ENCODE assay signal across 8 cellular contexts in the genomic region with DNA sequence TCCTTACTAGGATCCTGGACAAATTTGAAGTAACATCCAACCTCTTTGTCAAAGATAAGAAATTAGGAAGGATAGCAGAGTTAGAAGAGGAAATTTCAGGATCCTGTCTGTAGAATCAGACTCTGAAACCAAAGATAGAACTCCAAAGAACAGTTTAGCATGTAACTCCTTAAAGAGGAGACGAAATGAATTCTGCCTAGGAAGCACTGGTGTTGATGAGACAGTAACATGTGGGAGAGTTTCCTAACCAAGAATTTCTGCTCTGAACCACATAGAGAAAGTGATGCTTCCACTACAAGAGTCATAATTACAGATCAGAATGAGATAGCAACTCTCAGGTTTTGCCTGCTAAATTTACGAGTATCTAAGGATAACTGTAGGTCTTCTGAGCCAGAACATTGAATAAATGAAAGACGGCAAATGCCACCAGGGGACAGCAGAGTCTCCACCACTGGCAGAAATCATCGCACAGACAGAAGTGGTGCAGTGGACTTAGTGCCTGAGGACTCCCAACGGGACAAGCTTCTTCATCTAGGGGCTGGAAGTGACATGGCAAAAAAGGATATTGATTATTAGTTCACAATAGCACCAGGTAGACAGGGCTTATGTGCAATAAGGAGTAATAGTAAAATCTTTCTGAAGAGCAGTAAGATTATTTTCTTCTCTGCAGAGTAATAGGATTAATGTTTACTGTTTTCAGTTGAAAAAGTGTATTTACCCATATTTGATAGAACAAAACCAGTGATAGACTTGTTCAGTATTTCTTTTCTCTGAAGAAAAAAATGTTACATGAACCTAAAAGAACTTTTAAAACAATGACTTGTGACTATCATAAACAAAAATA. TPM values are rescaled to one million over a fixed set of nuclear protein-coding genes. Genes with fewer than 3 reads are reported as not detected.
A peak's percentile ranks its signal among the peaks of the same experiment; 100 is the strongest.
DNase-seq lines count a peak whose midpoint lies in the region; ATAC-seq, FAIRE-seq and TF ChIP-seq lines count a peak whose summit lies in the region.

No MANE protein-coding gene starts in this region.

- H3K27me3 ChIP-seq in HAP-1 (ENCODE audit: low read depth): peaks cover 11% of the 10 kb centered on the region; the same call in 1 of the 2 replicates
- no peaks in the 10 kb centered on the region for H3K27me3 ChIP-seq in K562 (ENCODE audit: control insufficient read depth in 2 of 2, insufficient read depth in 2 of 2, low read length in 2 of 2)

- TF ChIP-seq CTCF in K562 (IDR thresholded peaks at IDR 0.05 in 2 of 3, conservative IDR thresholded peaks at IDR 0.05 in 1 of 3; ENCODE audit: insufficient read depth in 2 of 3, low read depth in 1 of 3, low read length in 3 of 3): peak; percentile 83 to 88 (median 86)

- H3K79me2 ChIP-seq in K562 (ENCODE audit: control insufficient read depth, insufficient read depth, low read length): no peaks in the 10 kb centered on the region

- no peaks in the 10 kb centered on the region for H3K9me1 ChIP-seq in K562 (ENCODE audit: control insufficient read depth, insufficient read depth, low read length)

- H3K4me3 ChIP-seq in HAP-1 (no peak overlapping the region), K562 (no peak overlapping the region)

- H3K9me3 ChIP-seq in HAP-1 (no peaks in the 10 kb centered on the region), K562 (replicated peaks; ENCODE audit: control insufficient read depth, insufficient read depth, low read depth, low read length) (no peaks in the 10 kb centered on the region)

- TF ChIP-seq RAD21 in K562 (CRISPR knock-in tag; conservative IDR thresholded peaks at IDR 0.05 in 1 of 2, IDR thresholded peaks at IDR 0.05 in 1 of 2): peak; percentile 79 to 85

- H3K36me3 ChIP-seq in HAP-1 (replicated peaks) (no peaks in the 10 kb centered on the region), K562 (ENCODE audit: control insufficient read depth, insufficient read depth, low read length) (no peaks in the 10 kb centered on the region)

- peak; percentile 10 to 61 (median 11) for DNase-seq in NCI-H1417 (lab: John Stamatoyannopoulos, UW)
- no peak for DNase-seq in NCI-H1417 treated with DMSO at 0.1 percent for 48 hours (lab: John Stamatoyannopoulos, UW)
- peak; percentile 62 to 70 for DNase-seq in HAP-1 (ENCODE audit: low spot score in 2 of 2)
- peak; percentile 66 for DNase-seq in M059J (ENCODE audit: low read depth)
- DNase-seq in T-helper 1 cell: peak in 4 of 5 donors; percentile 13 to 76 (median 38)
- DNase-seq in K562 (ENCODE audit: extremely low read depth in 1 of 4, low spot score in 3 of 4): peak in 2 of 4 experiments; percentile 59 to 70
- DNase-seq in iPS-NIHi11 (ENCODE audit: low spot score): peak; percentile 73
- DNase-seq in stimulated activated CD4-positive, alpha-beta T cell treated with anti-CD3 and anti-CD28 coated beads, Interleukin-12 subunit alpha, Interleukin-12 subunit beta, amount 100 ng/mL, for 4 hours: peak; percentile 25

- intact Hi-C loops in K562 (cut with micrococcal nuclease): loop anchor here (1.0 to 2.0 kb wide), 6 partner anchors 39 to 716 kb away; a partner anchor contains a TSS

- POLR2A ChIA-PET in K562 (lab: Yijun Ruan, JAX): no interaction called here

- H3K4me1 ChIP-seq in HAP-1 (no peaks in the 10 kb centered on the region), K562 (replicated peaks in 1 of 2; ENCODE audit: control insufficient read depth in 2 of 2, insufficient read depth in 2 of 2, low read length in 2 of 2) (no peaks in the 10 kb centered on the region; a peak in 2 of 5 replicates)

- no peaks in the 10 kb centered on the region for H4K20me1 ChIP-seq in K562 (replicated peaks; ENCODE audit: control insufficient read depth, insufficient read depth, low read length)

- 13% methylated on average over 5 of the region's 5 CpGs for WGBS in K562 (ENCODE audit: insufficient coverage, low coverage, missing lambda C conversion rate)

- H2AFZ ChIP-seq in K562 (ENCODE audit: low read depth, low read length): 0 out of 2 replicates have a peak overlapping the region, but pooled peaks have one; percentile 13

- no peak for TF ChIP-seq EP300 in K562 (IDR thresholded peaks at IDR 0.05; ENCODE audit: low read length)

- peak; percentile 97 for ATAC-seq in K562

- BruUV-seq in K562 (replicated peaks; lab: Mats Ljungman, UMichigan): no TSS peak

- no peak for TF ChIP-seq POLR2A in K562 (conservative IDR thresholded peaks at IDR 0.05)

- peak; percentile 89 for FAIRE-seq in K562 (lab: Jason Lieb, UNC)

- no peak overlapping the region for H3K4me2 ChIP-seq in K562 (ENCODE audit: insufficient read depth, low read length)

- in situ Hi-C loops in HAP-1 (cut with MboI; ENCODE audit: low sequenced_read_pairs) (loop anchor here (10.0 kb wide), 2 partner anchors 115 to 475 kb away; no protein-coding TSS in a partner anchor), K562 (cut with MboI) (loop anchor here (5.0 to 25.0 kb wide), 3 partner anchors 117 to 707 kb away; no protein-coding TSS in a partner anchor)

- CTCF ChIA-PET in K562 (lab: Yijun Ruan, JAX; ENCODE audit: low intra/inter-chr PET ratio): interaction anchor here (0.9 to 2.3 kb wide), 3 partner anchors 119 to 473 kb away, joined by 3 to 20 read pairs (median 5); no protein-coding TSS in a partner anchor

- no peak overlapping the region for H3K9ac ChIP-seq in K562 (ENCODE audit: insufficient read depth in 1 of 2, low read depth in 2 of 2, low read length in 2 of 2)

- H3K27ac ChIP-seq in K562 (ENCODE audit: extremely low read depth, low read depth, low read length): no peak overlapping the region

RNA-seq across cellular contexts. Expression of a gene that starts 6.7 kb away (rescaled TPM):
- 40.1 and 41.4 TPM in 2 replicates for total RNA-seq in M059J (2014; rRNA removed; shearing (Covaris generic))
- 13.7 and 37.1 TPM in 2 replicates for total RNA-seq in K562 (2011; cell fraction: chromatin; rRNA removed; ENCODE audit: low replicate concordance)
- total RNA-seq in K562 (2011; cell fraction: nucleolus; rRNA removed): 9.2 and 10.5 TPM in 2 replicates
- 24.2 and 45.6 TPM in 2 replicates for total RNA-seq in K562 (2011; cell fraction: nucleoplasm; rRNA removed)
- 70.3 and 73.7 TPM in 2 replicates for total RNA-seq in K562 (2014; rRNA removed)
- 112 and 113 TPM in 2 replicates for total RNA-seq in K562 (2014; rRNA removed; fragmentation: Illumina TruSeq; extraction: Trizol)
- total RNA-seq in K562 (2015; rRNA removed; fragmentation: Illumina TruSeq; extraction: Trizol): 110 and 125 TPM in 2 replicates
- 49.3 and 51.7 TPM in 2 replicates for total RNA-seq in K562 (2021)
- polyA plus RNA-seq in K562 (2011; rRNA removed): 29.0 and 46.5 TPM in 2 replicates
- 28.5 and 32.8 TPM in 2 replicates for polyA plus RNA-seq in K562 (2011; cell fraction: cytosol; rRNA removed)
- polyA plus RNA-seq in K562 (2011; cell fraction: nucleus; rRNA removed): 16.4 and 17.8 TPM in 2 replicates
- 44.4 and 60.2 TPM in 2 replicates for polyA plus RNA-seq in K562 (2012)
- 122 and 160 TPM in 2 replicates for polyA plus RNA-seq in K562 (2014; fragmentation: Illumina TruSeq; extraction: Trizol)
- polyA plus RNA-seq in K562 (2014; fragmentation: Nextera tagmentation; extraction: Ambion mirVana): 100 to 1,000 TPM in 1 of 2 experiments, 10 to 100 TPM in 1; 57.5 to 135 TPM
- 90.9 and 98.6 TPM in 2 replicates for polyA plus RNA-seq in K562 (2014; rRNA removed)
- polyA minus RNA-seq in K562 (2011; rRNA and poly(A)+ RNA removed): 23.9 and 24.5 TPM in 2 replicates
- 16.5 and 16.6 TPM in 2 replicates for polyA minus RNA-seq in K562 (2011; cell fraction: cytosol; rRNA and poly(A)+ RNA removed)
- polyA minus RNA-seq in K562 (2011; cell fraction: nucleus; rRNA and poly(A)+ RNA removed): 9.8 and 16.8 TPM in 2 replicates

RNA-seq across cellular contexts. Expression of a gene that starts 38.9 kb away (rescaled TPM):
- 6.8 and 15.2 TPM in 2 replicates for total RNA-seq in M059J (2014; rRNA removed; shearing (Covaris generic))
- 19.6 and 35.6 TPM in 2 replicates for total RNA-seq in K562 (2011; cell fraction: chromatin; rRNA removed; ENCODE audit: low replicate concordance)
- total RNA-seq in K562 (2011; cell fraction: nucleolus; rRNA removed): 6.0 and 7.4 TPM in 2 replicates
- 18.3 and 23.7 TPM in 2 replicates for total RNA-seq in K562 (2011; cell fraction: nucleoplasm; rRNA removed)
- total RNA-seq in K562 (2014; rRNA removed) (6.3 and 7.3 TPM in 2 replicates), K562 (2014; rRNA removed; fragmentation: Illumina TruSeq; extraction: Trizol) (11.7 and 12.4 TPM in 2 replicates), K562 (2015; rRNA removed; fragmentation: Illumina TruSeq; extraction: Trizol) (14.5 and 15.5 TPM in 2 replicates), K562 (2021) (9.7 and 11.6 TPM in 2 replicates)
- polyA plus RNA-seq in K562 (2011; rRNA removed) (5.5 and 8.3 TPM in 2 replicates), K562 (2014; fragmentation: Illumina TruSeq; extraction: Trizol) (7.9 and 8.7 TPM in 2 replicates), K562 (2014; fragmentation: Nextera tagmentation; extraction: Ambion mirVana) (1 to 10 TPM; 1.7 to 2.8 TPM), K562 (2014; rRNA removed) (4.9 and 6.3 TPM in 2 replicates)
- polyA plus RNA-seq in K562 (2011; cell fraction: cytosol; rRNA removed): 2.4 and 3.9 TPM in 2 replicates
- polyA plus RNA-seq in K562 (2011; cell fraction: nucleus; rRNA removed): 4.0 and 5.3 TPM in 2 replicates
- polyA plus RNA-seq in K562 (2012): 6.9 and 9.7 TPM in 2 replicates
- 19.4 and 22.2 TPM in 2 replicates for polyA minus RNA-seq in K562 (2011; rRNA and poly(A)+ RNA removed)
- 6.7 and 9.5 TPM in 2 replicates for polyA minus RNA-seq in K562 (2011; cell fraction: cytosol; rRNA and poly(A)+ RNA removed)
- 7.5 and 9.8 TPM in 2 replicates for polyA minus RNA-seq in K562 (2011; cell fraction: nucleus; rRNA and poly(A)+ RNA removed)

RNA-seq across cellular contexts. Expression of a gene that starts 57.8 kb away (rescaled TPM):
- 11.8 and 17.2 TPM in 2 replicates for total RNA-seq in M059J (2014; rRNA removed; shearing (Covaris generic))
- total RNA-seq in K562 (2011; cell fraction: chromatin; rRNA removed; ENCODE audit: low replicate concordance): 14.8 and 56.4 TPM in 2 replicates
- total RNA-seq in K562 (2011; cell fraction: nucleolus; rRNA removed): 8.2 and 12.4 TPM in 2 replicates
- total RNA-seq in K562 (2011; cell fraction: nucleoplasm; rRNA removed): 20.1 and 25.6 TPM in 2 replicates
- total RNA-seq in K562 (2014; rRNA removed) (15.7 and 16.0 TPM in 2 replicates), K562 (2014; rRNA removed; fragmentation: Illumina TruSeq; extraction: Trizol) (25.9 and 30.4 TPM in 2 replicates), K562 (2015; rRNA removed; fragmentation: Illumina TruSeq; extraction: Trizol) (24.9 and 26.7 TPM in 2 replicates), K562 (2021) (21.1 and 21.7 TPM in 2 replicates)
- polyA plus RNA-seq in K562 (2011; rRNA removed) (21.9 and 29.8 TPM in 2 replicates), K562 (2014; fragmentation: Illumina TruSeq; extraction: Trizol) (26.2 and 33.6 TPM in 2 replicates), K562 (2014; fragmentation: Nextera tagmentation; extraction: Ambion mirVana) (10 to 100 TPM; 14.6 to 25.1 TPM), K562 (2014; rRNA removed) (27.3 and 30.7 TPM in 2 replicates)
- polyA plus RNA-seq in K562 (2011; cell fraction: cytosol; rRNA removed): 10.7 and 15.5 TPM in 2 replicates
- 23.8 and 26.2 TPM in 2 replicates for polyA plus RNA-seq in K562 (2011; cell fraction: nucleus; rRNA removed)
- 13.9 and 19.5 TPM in 2 replicates for polyA plus RNA-seq in K562 (2012)
- 15.3 and 19.3 TPM in 2 replicates for polyA minus RNA-seq in K562 (2011; rRNA and poly(A)+ RNA removed)
- 9.8 and 9.9 TPM in 2 replicates for polyA minus RNA-seq in K562 (2011; cell fraction: cytosol; rRNA and poly(A)+ RNA removed)
- 5.4 and 14.3 TPM in 2 replicates for polyA minus RNA-seq in K562 (2011; cell fraction: nucleus; rRNA and poly(A)+ RNA removed)

RNA-seq across cellular contexts. Expression of a gene that starts 58.3 kb away (rescaled TPM):
- total RNA-seq in M059J (2014; rRNA removed; shearing (Covaris generic)): 20.9 and 34.6 TPM in 2 replicates
- total RNA-seq in K562 (2011; cell fraction: chromatin; rRNA removed; ENCODE audit: low replicate concordance): 9.3 and 18.6 TPM in 2 replicates
- 7.3 and 7.8 TPM in 2 replicates for total RNA-seq in K562 (2011; cell fraction: nucleolus; rRNA removed)
- total RNA-seq in K562 (2011; cell fraction: nucleoplasm; rRNA removed): 21.6 and 40.2 TPM in 2 replicates
- total RNA-seq in K562 (2014; rRNA removed): 9.7 and 12.9 TPM in 2 replicates
- total RNA-seq in K562 (2014; rRNA removed; fragmentation: Illumina TruSeq; extraction: Trizol): 20.7 and 22.9 TPM in 2 replicates
- 15.7 and 18.5 TPM in 2 replicates for total RNA-seq in K562 (2015; rRNA removed; fragmentation: Illumina TruSeq; extraction: Trizol)
- total RNA-seq in K562 (2021): 13.7 and 17.0 TPM in 2 replicates
- polyA plus RNA-seq in K562 (2011; rRNA removed): 19.6 and 22.8 TPM in 2 replicates
- polyA plus RNA-seq in K562 (2011; cell fraction: cytosol; rRNA removed): 6.0 and 11.1 TPM in 2 replicates
- polyA plus RNA-seq in K562 (2011; cell fraction: nucleus; rRNA removed): 12.7 and 19.8 TPM in 2 replicates
- 10.1 and 14.7 TPM in 2 replicates for polyA plus RNA-seq in K562 (2012)
- 20.8 and 24.4 TPM in 2 replicates for polyA plus RNA-seq in K562 (2014; fragmentation: Illumina TruSeq; extraction: Trizol)
- 10 to 100 TPM; 11.6 to 11.7 TPM for polyA plus RNA-seq in K562 (2014; fragmentation: Nextera tagmentation; extraction: Ambion mirVana)
- 13.3 and 17.8 TPM in 2 replicates for polyA plus RNA-seq in K562 (2014; rRNA removed)
- polyA minus RNA-seq in K562 (2011; rRNA and poly(A)+ RNA removed): 13.5 and 15.9 TPM in 2 replicates
- 5.5 and 6.5 TPM in 2 replicates for polyA minus RNA-seq in K562 (2011; cell fraction: cytosol; rRNA and poly(A)+ RNA removed)
- polyA minus RNA-seq in K562 (2011; cell fraction: nucleus; rRNA and poly(A)+ RNA removed): 2.2 and 5.3 TPM in 2 replicates
